ENCODE assay signal across 10 cellular contexts in genomic region chr2:24343225-24343882, GRCh38. TPM values are rescaled to one million over a fixed set of nuclear protein-coding genes. Genes with fewer than 3 reads are reported as not detected.
A peak's percentile ranks its signal among the peaks of the same experiment; 100 is the strongest.
DNase-seq lines count a peak whose midpoint lies in the region; ATAC-seq and TF ChIP-seq lines count a peak whose summit lies in the region.
"Had no signal": no experiment of that assay in that cellular context is flagged by ENCODE, and none has a peak within 500 bp of the region (broad histone marks: within the 10 kb centered on the region; RNA-seq: fewer than 3 reads in every experiment).

No MANE protein-coding gene starts in this region.

- no peaks in the 10 kb centered on the region; the same call in 1 of the 2 replicates for H3K9me2 ChIP-seq in OCI-LY7 (ENCODE audit: insufficient read depth, low read length)

- H3K36me3 Mint-ChIP-seq in CD4-positive, alpha-beta T cell (ENCODE audit: low read depth): peaks cover 9% of the 10 kb centered on the region

- peak overlapping the region; percentile 39 for H3K27ac Mint-ChIP-seq in CD4-positive, alpha-beta T cell

- no peak for ATAC-seq in CD4-positive, alpha-beta T cell (ENCODE audit: poor library complexity)
- peak; percentile 55 for ATAC-seq in GM19035 (IDR thresholded peaks at IDR 0.05; ENCODE audit: unreplicated experiment)
- ATAC-seq in HG02970 (IDR thresholded peaks at IDR 0.05; ENCODE audit: low FRiP score, unreplicated experiment): peak; percentile 43
- no peak for ATAC-seq in HG03521 (IDR thresholded peaks at IDR 0.05; ENCODE audit: unreplicated experiment)

- peaks cover 29% of the 10 kb centered on the region for H3K4me1 ChIP-seq in OCI-LY7 (ENCODE audit: insufficient read depth, low read length, poor library complexity, severe bottlenecking)

- no peaks in the 10 kb centered on the region for H3K9me3 ChIP-seq in CD4-positive, alpha-beta T cell (ENCODE audit: control insufficient read depth, low read length)
- H3K9me3 ChIP-seq in OCI-LY7 (ENCODE audit: low read length): no peaks in the 10 kb centered on the region

- no peak for TF ChIP-seq CTCF in CD4-positive, alpha-beta T cell (IDR thresholded peaks at IDR 0.05)
- TF ChIP-seq CTCF in OCI-LY7 (conservative IDR thresholded peaks at IDR 0.05; ENCODE audit: low read length): no peak

- 0 out of 2 replicates have a peak, but pooled peaks cover 11% of the 10 kb centered on the region for H4K20me1 ChIP-seq in OCI-LY7 (ENCODE audit: insufficient read depth, low read length)

- no peaks in the 10 kb centered on the region for H3K9me3 Mint-ChIP-seq in CD4-positive, alpha-beta T cell

- DNase-seq in CD4-positive, alpha-beta T cell: no peak
- no peak for DNase-seq in OCI-LY7 (ENCODE audit: low spot score)
- DNase-seq in NCI-H774 (lab: John Stamatoyannopoulos, UW): no peak
- DNase-seq in anterior cingulate cortex (lab: John Stamatoyannopoulos, UW): no peak
- DNase-seq in NCI-H524 (lab: John Stamatoyannopoulos, UW): no peak

- H3K27me3 Mint-ChIP-seq in CD4-positive, alpha-beta T cell: no peaks in the 10 kb centered on the region

- peak overlapping the region; percentile 47 for H3K4me2 ChIP-seq in OCI-LY7 (ENCODE audit: low read length)
- H3K4me2 ChIP-seq: BLaER1 had no signal

- H3K79me2 ChIP-seq in OCI-LY7 (ENCODE audit: insufficient read depth, low read depth, low read length): peaks cover 71% of the 10 kb centered on the region

- H3K27me3 ChIP-seq in CD4-positive, alpha-beta T cell (ENCODE audit: control insufficient read depth, insufficient read depth, low read length): no peaks in the 10 kb centered on the region
- H3K27me3 ChIP-seq: BLaER1, brain microvascular endothelial cell had no signal

- BruUV-seq in OCI-LY7 (replicated peaks; lab: Mats Ljungman, UMichigan): no TSS peak

- no peak overlapping the region for H3K27ac ChIP-seq in CD4-positive, alpha-beta T cell (ENCODE audit: low read depth, low read length)
- no peak overlapping the region for H3K27ac ChIP-seq in OCI-LY7 (ENCODE audit: low read depth, low read length, poor library complexity, severe bottlenecking)
- H3K27ac ChIP-seq: BLaER1, brain microvascular endothelial cell had no signal

- no peak overlapping the region for H2AFZ ChIP-seq in OCI-LY7 (ENCODE audit: low read length)

- POLR2A ChIA-PET in CD4-positive, alpha-beta T cell (lab: Charles Lee): no interaction called here
- POLR2A ChIA-PET in OCI-LY7 (lab: Charles Lee): interaction anchor here (1.2 to 2.1 kb wide), 3 partner anchors 8 to 16 kb away, joined by 3 to 6 read pairs (median 5); partner anchors contain the start of gene ITSN2

- peaks cover 81% of the 10 kb centered on the region for H3K4me1 Mint-ChIP-seq in CD4-positive, alpha-beta T cell (ENCODE audit: low read depth)

- intact Hi-C loops in CD4-positive, alpha-beta T cell (cut with DNase I, micrococcal nuclease): no loop called here
- intact Hi-C loops in OCI-LY7 (cut with micrococcal nuclease; ENCODE audit: unreplicated experiment): no loop called here

- no peaks in the 10 kb centered on the region; the same call in 1 of the 2 replicates for H3K36me3 ChIP-seq in OCI-LY7 (ENCODE audit: insufficient read depth, low read length)
- H3K36me3 ChIP-seq: brain microvascular endothelial cell had no signal

- CTCF ChIA-PET in CD4-positive, alpha-beta T cell (lab: Charles Lee): no interaction called here
- CTCF ChIA-PET in OCI-LY7 (lab: Charles Lee; ENCODE audit: unreplicated experiment): no interaction called here

- no peak overlapping the region for H3K4me3 ChIP-seq in OCI-LY7 (ENCODE audit: low read depth, low read length, poor library complexity, severe bottlenecking)
- H3K4me3 ChIP-seq: BLaER1 had no signal

- H3K4me3 Mint-ChIP-seq in CD4-positive, alpha-beta T cell: no peak overlapping the region

RNA-seq across cellular contexts. Expression of gene ITSN2, which starts 17.0 kb away (rescaled TPM):
- 10 to 100 TPM; 75.4 to 77.1 TPM for total RNA-seq in CD4-positive, alpha-beta T cell
- total RNA-seq in OCI-LY7 (2014; rRNA removed; shearing (Covaris generic)): 25.4 and 28.8 TPM in 2 replicates
- 64.2 and 65.7 TPM in 2 replicates for total RNA-seq in OCI-LY7 (2022)

Comparison
In these comparisons a context has a peak if more than half of its experiments do, and no peak if none do; other contexts are left out.
1. ATAC-seq: peak in GM19035 (single experiment) and HG02970 (single experiment); none in CD4-positive, alpha-beta T cell (single experiment) and HG03521 (single experiment).